ENCODE assay signal across 1 cellular context in genomic region chr11:123696183-123696582, GRCh38.
TF ChIP-seq lines count a peak whose summit lies in the region.

No MANE protein-coding gene starts in this region.

TF ChIP-seq in GM23338, 12 proteins besides CTCF, POLR2A, EP300 and RAD21 (continued from another document):
- no peak for TF ChIP-seq ZNF462 (CRISPR knock-in tag; IDR thresholded peaks at IDR 0.05)
- TF ChIP-seq JUNB (IDR thresholded peaks at IDR 0.05; ENCODE audit: unreplicated experiment): no peak
- TF ChIP-seq EZH2 (IDR thresholded peaks at IDR 0.05; ENCODE audit: low read depth, unreplicated experiment): no peak
- no peak for TF ChIP-seq ETS1 (IDR thresholded peaks at IDR 0.05)
- TF ChIP-seq ZNF114 (CRISPR knock-in tag; IDR thresholded peaks at IDR 0.05): no peak
